ENCODE assay signal across 18 cellular contexts in genomic region chr10:132643709-132644543, GRCh38.
DNase-seq lines count a peak whose midpoint lies in the region; ATAC-seq, FAIRE-seq and TF ChIP-seq lines count a peak whose summit lies in the region.
"Had no signal": no experiment of that assay in that cellular context is flagged by ENCODE, and none has a peak within 500 bp of the region (broad histone marks: within the 10 kb centered on the region; RNA-seq: fewer than 3 reads in every experiment).

No MANE protein-coding gene starts in this region.

- H3K4me2 ChIP-seq in GM12878 (ENCODE audit: control insufficient read depth, insufficient read depth) = no peak overlapping the region
- H3K4me2 ChIP-seq: hepatocyte had no signal

- H3K27me3 ChIP-seq in GM12878 (replicated peaks in 1 of 2; ENCODE audit: control insufficient read depth in 2 of 2, insufficient read depth in 2 of 2, low read length in 1 of 2) (no peaks in the 10 kb centered on the region), left lung (no peaks in the 10 kb centered on the region)
- H3K27me3 ChIP-seq: ascending aorta, hepatocyte had no signal

- POLR2A ChIA-PET in GM12878 (lab: Charles Lee) = no interaction called here

- TF ChIP-seq POLR2A in GM12878 (IDR thresholded peaks at IDR 0.05; ENCODE audit: low read depth, low read length) = no peak

- H3K9ac ChIP-seq in GM12878 (ENCODE audit: control insufficient read depth, insufficient read depth, low read length) = no peak overlapping the region

- no peak overlapping the region for H2AFZ ChIP-seq in GM12878 (ENCODE audit: control insufficient read depth, low read depth, low read length)
- H2AFZ ChIP-seq: hepatocyte had no signal

- TF ChIP-seq RAD21 in Ishikawa (IDR thresholded peaks at IDR 0.05; ENCODE audit: low read depth) (peak; percentile 34; the same call in 1 of the 2 replicates), GM12878 (IDR thresholded peaks at IDR 0.05; ENCODE audit: insufficient read depth, low read depth, low read length) (no peak)

- 59% methylated on average over 33 of the region's 35 CpGs for WGBS in GM12878 (ENCODE audit: insufficient coverage, insufficient replicate concordance, low lambda C conversion rate, missing lambda C conversion rate)

- intact Hi-C loops in GM12878 (cut with micrococcal nuclease; ENCODE audit: unreplicated experiment) = no loop called here
- intact Hi-C loops in left lung (cut with DNase I) = no loop called here

- H3K9me3 ChIP-seq in GM12878 (replicated peaks; ENCODE audit: control insufficient read depth, insufficient read depth, low read length) (no peaks in the 10 kb centered on the region), left lung (no peaks in the 10 kb centered on the region)
- H3K9me3 ChIP-seq: ascending aorta, left ventricle myocardium inferior, prostate gland had no signal

- in situ Hi-C loops in GM12878 (cut with MboI) = no loop called here

- no TSS peak for BruUV-seq in GM12878 (replicated peaks; lab: Mats Ljungman, UMichigan)

- FAIRE-seq in GM12878 (lab: Jason Lieb, UNC) = no peak

- no peak for TF ChIP-seq EP300 in Ishikawa (IDR thresholded peaks at IDR 0.05; ENCODE audit: borderline replicate concordance)
- TF ChIP-seq EP300 in GM12878 (IDR thresholded peaks at IDR 0.05; ENCODE audit: borderline replicate concordance in 1 of 2, control insufficient read depth in 1 of 2, low read depth in 2 of 2, low read length in 2 of 2) = no peak

- SMC1A ChIA-PET in GM12878 (lab: Charles Lee; ENCODE audit: uncharacterized antibody, unreplicated experiment) = no interaction called here

- ATAC-seq in GM12878 (peak; percentile 57), left lung (no peak), HG03457 (IDR thresholded peaks at IDR 0.05; ENCODE audit: unreplicated experiment) (no peak)
- ATAC-seq: naive thymus-derived CD4-positive, alpha-beta T cell had no signal

- RAD21 ChIA-PET in GM12878 (lab: Charles Lee; ENCODE audit: unreplicated experiment) = interaction anchor here (1.2 kb wide), 1 partner anchor 10 kb away, joined by 4 read pairs; no protein-coding TSS in a partner anchor

- H3K36me3 ChIP-seq in GM12878 (ENCODE audit: control insufficient read depth in 2 of 2, insufficient read depth in 2 of 2, low read length in 1 of 2) (no peaks in the 10 kb centered on the region; a peak in 1 of 4 replicates), left lung (peaks cover 0 to 19% of the 10 kb centered on the region in 2 donors)
- H3K36me3 ChIP-seq: prostate gland had no signal

- TF ChIP-seq CTCF in GM12878 (IDR thresholded peaks at IDR 0.05 in 2 of 3, conservative IDR thresholded peaks at IDR 0.05 in 1 of 3; ENCODE audit: control insufficient read depth in 2 of 3, extremely low read depth in 1 of 3, insufficient read depth in 1 of 3, low read depth in 3 of 3, low read length in 3 of 3) (no peak), left lung (IDR thresholded peaks at IDR 0.05) (no peak)

- H3K4me1 ChIP-seq in GM12878 (ENCODE audit: control insufficient read depth, insufficient read depth, low read length) (no peaks in the 10 kb centered on the region), left lung (no peaks in the 10 kb centered on the region)
- H3K4me1 ChIP-seq: ascending aorta, prostate gland had no signal

- no peaks in the 10 kb centered on the region for H4K20me1 ChIP-seq in GM12878 (ENCODE audit: control insufficient read depth, insufficient read depth)

- DNase-seq in GM12878 (ENCODE audit: low read depth, low spot score) = no peak
- peak; percentile 22 to 69 for DNase-seq in left lung
- DNase-seq in NCI-H1436 (lab: John Stamatoyannopoulos, UW) = no peak
- DNase-seq in NCI-H1105 treated with DMSO at 0.1 percent for 48 hours (lab: John Stamatoyannopoulos, UW) = no peak
- DNase-seq: activated gamma-delta T cell; DMS53; naive thymus-derived CD4-positive, alpha-beta T cell; NCI-H2029 treated with DMSO at 0.1 percent for 48 hours; NCI-H526; stimulated activated CD4-positive, alpha-beta T cell treated with anti-CD3 and anti-CD28 coated beads, Interleukin-15, amount 100 ng/mL, for 24 hours had no signal

- CTCF ChIA-PET in GM12878 (lab: Yijun Ruan, JAX) = interaction anchor here (1.5 to 1.6 kb wide), 2 partner anchors 9 to 184 kb away, joined by 4 to 11 read pairs; no protein-coding TSS in a partner anchor

- H3K4me3 ChIP-seq in GM12878 (no peak overlapping the region), left lung (no peak overlapping the region)
- H3K4me3 ChIP-seq: ascending aorta, hepatocyte, left ventricle myocardium inferior, prostate gland had no signal

- no peaks in the 10 kb centered on the region for H3K79me2 ChIP-seq in GM12878 (ENCODE audit: control insufficient read depth, insufficient read depth, low read length)

- no peak overlapping the region for H3K27ac ChIP-seq in GM12878 (ENCODE audit: control insufficient read depth, insufficient read depth)
- H3K27ac ChIP-seq in left lung = no peak overlapping the region
- H3K27ac ChIP-seq in temporal lobe (ENCODE audit: low read depth, low read length) = peak overlapping the region; percentile 17
- H3K27ac ChIP-seq: ascending aorta, hepatocyte, left ventricle myocardium inferior, prostate gland, VCaP had no signal

TF ChIP-seq in Ishikawa, 13 proteins besides CTCF, POLR2A, EP300 and RAD21 (continues in another document):
- TF ChIP-seq TAF1 (IDR thresholded peaks at IDR 0.05; ENCODE audit: low read depth) = no peak
- no peak for TF ChIP-seq CREB1 (IDR thresholded peaks at IDR 0.05; ENCODE audit: low read depth)
- no peak for TF ChIP-seq USF1 (IDR thresholded peaks at IDR 0.05)
- no peak for TF ChIP-seq CEBPB (IDR thresholded peaks at IDR 0.05)
- no peak for TF ChIP-seq TEAD4 (IDR thresholded peaks at IDR 0.05)

TF ChIP-seq in GM12878, 131 proteins besides CTCF, POLR2A, EP300 and RAD21:
- TF ChIP-seq SRF (IDR thresholded peaks at IDR 0.05; ENCODE audit: low read depth in 2 of 2, low read length in 2 of 2) = no peak
- no peak for TF ChIP-seq RB1 (IDR thresholded peaks at IDR 0.05; ENCODE audit: borderline replicate concordance)
- no peak for TF ChIP-seq FOXK2 (IDR thresholded peaks at IDR 0.05)
- no peak for TF ChIP-seq STAT1 (conservative IDR thresholded peaks at IDR 0.05)

Comparison
In these comparisons a context has a peak if more than half of its experiments do, and no peak if none do; other contexts are left out.
1. DNase-seq: peak in left lung (2 of 2); none in GM12878 (single experiment), NCI-H1436 (single experiment) and NCI-H1105 treated with DMSO at 0.1 percent for 48 hours (single experiment).